9 cellular contexts compared by ENCODE assay signal in the genomic region with DNA sequence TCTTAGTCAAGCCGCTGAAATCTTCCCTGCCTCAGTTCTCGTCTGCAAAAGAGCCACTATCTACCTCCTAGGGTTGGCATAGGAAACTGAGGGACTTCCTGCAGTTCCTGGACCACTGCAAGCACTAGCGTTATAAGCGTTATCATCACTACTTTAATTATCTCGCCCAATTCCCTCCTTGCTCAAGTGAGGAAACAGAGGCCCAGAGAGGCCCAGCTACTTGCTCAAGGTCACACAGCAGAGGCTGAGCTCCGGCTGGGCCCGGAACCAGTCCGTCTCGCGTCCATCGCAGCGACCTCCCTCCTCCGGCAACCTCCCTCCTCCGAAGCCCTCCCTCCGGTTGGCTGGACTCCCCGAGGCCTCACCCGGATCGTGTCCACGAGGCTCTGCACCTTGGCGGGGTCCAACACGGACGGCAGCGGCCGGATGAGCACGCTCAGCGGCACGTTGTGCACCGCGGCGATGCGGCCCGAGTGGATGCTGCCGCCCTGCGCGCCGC. TPM values are rescaled to one million over a fixed set of nuclear protein-coding genes. Genes with fewer than 3 reads are reported as not detected.
DNase-seq lines count a peak whose midpoint lies in the region; ATAC-seq, FAIRE-seq and TF ChIP-seq lines count a peak whose summit lies in the region.
"Had no signal": no experiment of that assay in that cellular context is flagged by ENCODE, and none has a peak within 500 bp of the region (broad histone marks: within the 10 kb centered on the region; RNA-seq: fewer than 3 reads in every experiment).

No MANE protein-coding gene starts in this region.

- H3K79me2 ChIP-seq in OCI-LY7 (ENCODE audit: insufficient read depth, low read depth, low read length): peaks cover 24% of the 10 kb centered on the region; the same call in 1 of the 2 replicates

- 2% methylated on average over 25 of the region's 36 CpGs for WGBS in A549 (ENCODE audit: missing lambda C conversion rate)

- peaks cover 33% of the 10 kb centered on the region for H3K36me3 ChIP-seq in OCI-LY7 (ENCODE audit: insufficient read depth, low read length)

- H4K20me1 ChIP-seq in OCI-LY7 (ENCODE audit: insufficient read depth, low read length): 0 out of 2 replicates have a peak, but pooled peaks cover 4% of the 10 kb centered on the region

- TF ChIP-seq RAD21 in A549 (conservative IDR thresholded peaks at IDR 0.05 in 1 of 2, IDR thresholded peaks at IDR 0.05 in 1 of 2): no peak

- BruUV-seq in OCI-LY7 (replicated peaks; lab: Mats Ljungman, UMichigan): no TSS peak

- no peak for TF ChIP-seq EP300 in A549 (IDR thresholded peaks at IDR 0.05)

- no peak for TF ChIP-seq POLR2A in A549 (IDR thresholded peaks at IDR 0.05; ENCODE audit: low read length)

- CTCF ChIA-PET in A549 (lab: Yijun Ruan, JAX): interaction anchor here (0.5 to 4.5 kb wide), 18 partner anchors 10 to 765 kb away, joined by 3 to 33 read pairs (median 4); a partner anchor contains a TSS
- CTCF ChIA-PET in OCI-LY7 (lab: Charles Lee; ENCODE audit: unreplicated experiment): no interaction called here

- H3K4me1 ChIP-seq in A549 (peaks cover 29% of the 10 kb centered on the region), OCI-LY7 (ENCODE audit: insufficient read depth, low read length, poor library complexity, severe bottlenecking) (peaks cover 15% of the 10 kb centered on the region), mononuclear cell (ENCODE audit: insufficient read depth, low read length) (peaks cover 31% of the 10 kb centered on the region)

- no peaks in the 10 kb centered on the region for H3K27me3 ChIP-seq in mononuclear cell (ENCODE audit: insufficient read depth, low read length)

- POLR2A ChIA-PET in A549 (lab: Yijun Ruan, JAX) (interaction anchor here (0.7 to 1.4 kb wide), 2 partner anchors 13 to 14 kb away, joined by 3 to 4 read pairs; no protein-coding TSS in a partner anchor), OCI-LY7 (lab: Charles Lee) (interaction anchor here (0.8 to 1.1 kb wide), 2 partner anchors 15 to 472 kb away, joined by 3 to 4 read pairs; no protein-coding TSS in a partner anchor)

- DNase-seq in A549 (ENCODE audit: low read depth in 1 of 2, low spot score in 1 of 2) (peak in 1 of 2 experiments; percentile 69), OCI-LY7 (ENCODE audit: low spot score) (no peak), coronary artery (ENCODE audit: low spot score) (no peak), NCI-H2029 treated with DMSO at 0.1 percent for 48 hours (lab: John Stamatoyannopoulos, UW) (no peak), inferior parietal cortex (ENCODE audit: extremely low spot score) (no peak), GM19238 (ENCODE audit: insufficient read length, low spot score) (no peak)

- H3K27ac ChIP-seq in A549: peak overlapping the region; percentile 98
- peak overlapping the region; percentile 42 for H3K27ac ChIP-seq in OCI-LY7 (ENCODE audit: low read depth, low read length, poor library complexity, severe bottlenecking)
- H3K27ac ChIP-seq in coronary artery: peak overlapping the region; percentile 75 to 90

- H3K4me3 ChIP-seq in A549 (peak overlapping the region; percentile 87), OCI-LY7 (ENCODE audit: low read depth, low read length, poor library complexity, severe bottlenecking) (peak overlapping the region; percentile 99), coronary artery (peak overlapping the region; percentile 90), mononuclear cell (ENCODE audit: low read length) (peak overlapping the region; percentile 47)

- H3K4me2 ChIP-seq in A549 (peak overlapping the region; percentile 81), OCI-LY7 (ENCODE audit: low read length) (peak overlapping the region; percentile 95)

- peaks cover 5% of the 10 kb centered on the region; the same call in 1 of the 3 replicates for H3K9me3 ChIP-seq in A549
- peaks cover 1% of the 10 kb centered on the region; the same call in 1 of the 2 replicates for H3K9me3 ChIP-seq in OCI-LY7 (ENCODE audit: low read length)
- H3K9me3 ChIP-seq in mononuclear cell (ENCODE audit: low read depth, low read length): no peaks in the 10 kb centered on the region

- FAIRE-seq in A549 (lab: Jason Lieb, UNC): no peak
- FAIRE-seq: islet of Langerhans had no signal

- peak; percentile 14 to 42 for ATAC-seq in A549
- ATAC-seq in GM19395 (IDR thresholded peaks at IDR 0.05; ENCODE audit: unreplicated experiment): peak; percentile 32

- intact Hi-C loops in OCI-LY7 (cut with micrococcal nuclease; ENCODE audit: unreplicated experiment): loop anchor here (10.0 kb wide), 1 partner anchor 182 kb away; a partner anchor contains a TSS

- H3K9me2 ChIP-seq in OCI-LY7 (ENCODE audit: insufficient read depth, low read length): no peaks in the 10 kb centered on the region

- TF ChIP-seq CTCF in A549 (IDR thresholded peaks at IDR 0.05) (no peak), OCI-LY7 (conservative IDR thresholded peaks at IDR 0.05; ENCODE audit: low read length) (no peak), coronary artery (IDR thresholded peaks at IDR 0.05) (no peak)

- peak overlapping the region; percentile 89 for H2AFZ ChIP-seq in OCI-LY7 (ENCODE audit: low read length)

TF ChIP-seq in A549, 52 proteins besides CTCF, POLR2A, EP300 and RAD21:
- TF ChIP-seq HOXB5 (CRISPR knock-in tag; IDR thresholded peaks at IDR 0.05) (peak; percentile 8; the same call in 1 of the 2 replicates), HEYL (CRISPR knock-in tag; IDR thresholded peaks at IDR 0.05) (no peak), CHD4 (IDR thresholded peaks at IDR 0.05; ENCODE audit: borderline replicate concordance) (no peak), FOXS1 (CRISPR knock-in tag; IDR thresholded peaks at IDR 0.05) (no peak), HDAC2 (IDR thresholded peaks at IDR 0.05) (no peak; the same call in 1 of the 2 replicates), KDM5A (IDR thresholded peaks at IDR 0.05) (no peak), TFCP2L1 (CRISPR knock-in tag; IDR thresholded peaks at IDR 0.05) (peak; percentile 75; the same call in 1 of the 2 replicates), RFX5 (IDR thresholded peaks at IDR 0.05) (no peak), PHF8 (IDR thresholded peaks at IDR 0.05; ENCODE audit: borderline replicate concordance, low read depth) (peak; percentile 72; the same call in 1 of the 2 replicates), CEBPB (IDR thresholded peaks at IDR 0.05) (no peak), SREBF2 (IDR thresholded peaks at IDR 0.05) (no peak), ZFP36 (IDR thresholded peaks at IDR 0.05; ENCODE audit: borderline replicate concordance, partially characterized antibody) (peak; percentile 95), KDM1A (IDR thresholded peaks at IDR 0.05; ENCODE audit: low read depth) (peak; percentile 90)
- TF ChIP-seq, protein P1, sequence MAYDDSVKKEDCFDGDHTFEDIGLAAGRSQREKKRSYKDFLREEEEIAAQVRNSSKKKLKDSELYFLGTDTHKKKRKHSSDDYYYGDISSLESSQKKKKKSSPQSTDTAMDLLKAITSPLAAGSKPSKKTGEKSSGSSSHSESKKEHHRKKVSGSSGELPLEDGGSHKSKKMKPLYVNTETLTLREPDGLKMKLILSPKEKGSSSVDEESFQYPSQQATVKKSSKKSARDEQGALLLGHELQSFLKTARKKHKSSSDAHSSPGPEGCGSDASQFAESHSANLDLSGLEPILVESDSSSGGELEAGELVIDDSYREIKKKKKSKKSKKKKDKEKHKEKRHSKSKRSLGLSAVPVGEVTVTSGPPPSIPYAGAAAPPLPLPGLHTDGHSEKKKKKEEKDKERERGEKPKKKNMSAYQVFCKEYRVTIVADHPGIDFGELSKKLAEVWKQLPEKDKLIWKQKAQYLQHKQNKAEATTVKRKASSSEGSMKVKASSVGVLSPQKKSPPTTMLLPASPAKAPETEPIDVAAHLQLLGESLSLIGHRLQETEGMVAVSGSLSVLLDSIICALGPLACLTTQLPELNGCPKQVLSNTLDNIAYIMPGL (CRISPR knock-in tag; IDR thresholded peaks at IDR 0.05; ENCODE audit: borderline replicate concordance): peak; percentile 20; the same call in 1 of the 2 replicates
- TF ChIP-seq, protein P2, sequence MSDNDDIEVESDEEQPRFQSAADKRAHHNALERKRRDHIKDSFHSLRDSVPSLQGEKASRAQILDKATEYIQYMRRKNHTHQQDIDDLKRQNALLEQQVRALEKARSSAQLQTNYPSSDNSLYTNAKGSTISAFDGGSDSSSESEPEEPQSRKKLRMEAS (IDR thresholded peaks at IDR 0.05): peak; percentile 65
- TF ChIP-seq, protein P3, sequence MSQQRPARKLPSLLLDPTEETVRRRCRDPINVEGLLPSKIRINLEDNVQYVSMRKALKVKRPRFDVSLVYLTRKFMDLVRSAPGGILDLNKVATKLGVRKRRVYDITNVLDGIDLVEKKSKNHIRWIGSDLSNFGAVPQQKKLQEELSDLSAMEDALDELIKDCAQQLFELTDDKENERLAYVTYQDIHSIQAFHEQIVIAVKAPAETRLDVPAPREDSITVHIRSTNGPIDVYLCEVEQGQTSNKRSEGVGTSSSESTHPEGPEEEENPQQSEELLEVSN (IDR thresholded peaks at IDR 0.05; ENCODE audit: borderline replicate concordance, low read depth): peak; percentile 62

RNA-seq across cellular contexts. Expression of a gene that starts 0.3 kb away (rescaled TPM):
- polyA plus RNA-seq in A549 (2011; rRNA removed) (262 and 302 TPM in 2 replicates), A549 (2017; fragmentation: RNase III; extraction: RNeasy Plus Mini Kit Qiagen cat#74134 plus additional on column Dnase treatment) (170 to 213 TPM (median 183 TPM) in 3 replicates)
- polyA plus RNA-seq in A549 (2012; cell fraction: cytosol; rRNA removed): 197 and 269 TPM in 2 replicates
- 111 and 130 TPM in 2 replicates for polyA plus RNA-seq in A549 (2012; cell fraction: nucleus; rRNA removed)
- 187 and 193 TPM in 2 replicates for polyA minus RNA-seq in A549 (2011; rRNA and poly(A)+ RNA removed)
- total RNA-seq in OCI-LY7 (2014; rRNA removed; shearing (Covaris generic)): 12.4 and 18.6 TPM in 2 replicates
- total RNA-seq in OCI-LY7 (2022) (17.1 and 19.8 TPM in 2 replicates), mononuclear cell (35.2 TPM)

RNA-seq across cellular contexts. Expression of a gene that starts 22.9 kb away (rescaled TPM):
- polyA plus RNA-seq in A549 (2011; rRNA removed) (not detected in 2 replicates), A549 (2017; fragmentation: RNase III; extraction: RNeasy Plus Mini Kit Qiagen cat#74134 plus additional on column Dnase treatment) (not detected in 3 replicates)
- 0.01 TPM in 1 of 2 replicates, not detected in the other for polyA plus RNA-seq in A549 (2012; cell fraction: cytosol; rRNA removed)
- 0.02 TPM in 1 of 2 replicates, not detected in the other for polyA plus RNA-seq in A549 (2012; cell fraction: nucleus; rRNA removed)
- polyA minus RNA-seq in A549 (2011; rRNA and poly(A)+ RNA removed): not detected in 2 replicates
- not detected in 2 replicates for total RNA-seq in OCI-LY7 (2014; rRNA removed; shearing (Covaris generic))
- total RNA-seq in OCI-LY7 (2022) (not detected in 2 replicates), mononuclear cell (not detected)

RNA-seq across cellular contexts. Expression of a gene that starts 42.6 kb away (rescaled TPM):
- polyA plus RNA-seq in A549 (2011; rRNA removed): not detected in 2 replicates
- polyA plus RNA-seq in A549 (2012; cell fraction: cytosol; rRNA removed): not detected in 2 replicates
- polyA plus RNA-seq in A549 (2012; cell fraction: nucleus; rRNA removed): not detected in 2 replicates
- not detected in 3 replicates for polyA plus RNA-seq in A549 (2017; fragmentation: RNase III; extraction: RNeasy Plus Mini Kit Qiagen cat#74134 plus additional on column Dnase treatment)
- polyA minus RNA-seq in A549 (2011; rRNA and poly(A)+ RNA removed): not detected in 2 replicates
- not detected in 2 replicates for total RNA-seq in OCI-LY7 (2014; rRNA removed; shearing (Covaris generic))
- not detected in 2 replicates for total RNA-seq in OCI-LY7 (2022)
- total RNA-seq in mononuclear cell: not detected

Comparison
In these comparisons a context has a peak if more than half of its experiments do, and no peak if none do; other contexts are left out.
1. H3K27ac ChIP-seq: peak in every context shown above with its lines; median percentile 98 in A549; 82 in coronary artery; 42 in OCI-LY7.
2. H3K4me3 ChIP-seq: peak in every context shown above with its lines; median percentile 99 in OCI-LY7; 90 in coronary artery; 87 in A549; 47 in mononuclear cell.